8 cellular contexts compared by ENCODE assay signal in the genomic region with DNA sequence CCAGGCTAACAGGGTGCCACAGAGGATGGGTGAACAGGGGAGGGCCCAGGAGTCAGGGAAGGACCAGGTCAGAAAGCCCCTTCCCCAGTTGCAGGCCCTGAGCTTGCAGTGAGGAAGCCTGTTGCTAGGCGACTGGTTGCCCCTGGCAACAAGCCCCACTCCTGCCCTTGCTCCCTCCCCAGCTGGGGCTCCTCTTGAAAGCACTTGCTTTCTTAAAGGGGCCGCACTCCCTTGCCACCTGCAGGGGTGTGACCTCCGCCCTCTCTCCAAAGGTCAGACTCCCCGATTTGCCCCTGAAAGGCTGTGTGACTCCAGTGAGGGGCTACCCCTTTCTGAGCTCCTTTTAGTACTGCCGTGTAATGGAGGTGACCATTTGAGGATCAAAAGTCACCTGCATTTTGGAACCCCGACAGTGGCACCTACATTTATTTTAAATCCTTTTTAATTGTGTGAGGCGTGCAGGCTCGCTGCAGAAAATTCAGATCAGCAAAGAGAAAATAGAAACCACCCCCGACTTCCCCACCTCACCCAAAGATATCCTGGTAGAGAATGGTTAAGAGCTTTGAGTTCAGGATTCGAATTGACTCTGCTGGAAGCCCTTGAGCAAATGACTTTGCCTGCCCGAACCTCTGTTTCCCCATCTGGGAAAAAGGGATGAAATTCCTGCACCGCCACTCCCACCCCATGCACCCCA. TPM values are rescaled to one million over a fixed set of nuclear protein-coding genes. Genes with fewer than 3 reads are reported as not detected.
DNase-seq lines count a peak whose midpoint lies in the region; ATAC-seq and TF ChIP-seq lines count a peak whose summit lies in the region.

No MANE protein-coding gene starts in this region.

- H3K27me3 ChIP-seq in Caco-2 (replicated peaks; ENCODE audit: control insufficient read depth, insufficient read depth, low read length) (no peaks in the 10 kb centered on the region), HCT116 (ENCODE audit: insufficient read depth, low read length) (no peaks in the 10 kb centered on the region)
- H3K27me3 ChIP-seq in effector memory CD4-positive, alpha-beta T cell (replicated peaks; ENCODE audit: control insufficient read depth, insufficient read depth, low read length, poor library complexity, severe bottlenecking) = no peaks in the 10 kb centered on the region

- H3K27ac ChIP-seq in HCT116 (ENCODE audit: low read depth, low read length) = no peak overlapping the region
- H3K27ac ChIP-seq in effector memory CD4-positive, alpha-beta T cell (ENCODE audit: insufficient read depth, low read length, poor library complexity, severe bottlenecking) = peak overlapping the region; percentile 34

- no peak overlapping the region for H3K9ac ChIP-seq in HCT116 (ENCODE audit: low read length)

- peak; percentile 41; the same call in 1 of the 2 replicates for ATAC-seq in HCT116
- no peak for ATAC-seq in HG03460 (IDR thresholded peaks at IDR 0.05; ENCODE audit: unreplicated experiment)
- ATAC-seq in HG02588 (IDR thresholded peaks at IDR 0.05; ENCODE audit: unreplicated experiment) = no peak
- no peak for ATAC-seq in HG02852 (IDR thresholded peaks at IDR 0.05; ENCODE audit: unreplicated experiment)

- POLR2A ChIA-PET in Caco-2 (lab: Charles Lee) (no interaction called here), HCT116 (lab: Charles Lee) (no interaction called here)

- no peak overlapping the region for H3K4me3 Mint-ChIP-seq in Caco-2 (ENCODE audit: unreplicated experiment)

- H4K20me1 ChIP-seq in HCT116 (ENCODE audit: insufficient read depth) = no peaks in the 10 kb centered on the region

- TF ChIP-seq POLR2A in HCT116 (IDR thresholded peaks at IDR 0.05; ENCODE audit: borderline replicate concordance, extremely low read depth, insufficient read depth, insufficient read length) = no peak

- no peak overlapping the region for H3K4me2 ChIP-seq in HCT116 (ENCODE audit: low read length)

- intact Hi-C loops in Caco-2 (cut with micrococcal nuclease; ENCODE audit: unreplicated experiment) (loop anchor here (10.0 kb wide), 1 partner anchor 151 kb away; no protein-coding TSS in a partner anchor), HCT116 (cut with micrococcal nuclease) (no loop called here)

- H3K4me1 Mint-ChIP-seq in Caco-2 (ENCODE audit: low read depth, unreplicated experiment) = no peaks in the 10 kb centered on the region

- H3K36me3 Mint-ChIP-seq in Caco-2 (ENCODE audit: insufficient read depth, unreplicated experiment) = no peaks in the 10 kb centered on the region

- H2AFZ ChIP-seq in HCT116 (ENCODE audit: low read depth, low read length, poor library complexity, severe bottlenecking) = no peak overlapping the region

- no peaks in the 10 kb centered on the region for H3K9me3 Mint-ChIP-seq in Caco-2 (ENCODE audit: unreplicated experiment)

- H3K9me2 ChIP-seq in HCT116 (ENCODE audit: insufficient read depth) = no peaks in the 10 kb centered on the region

- H3K4me1 ChIP-seq in Caco-2 (no peaks in the 10 kb centered on the region), HCT116 (ENCODE audit: control insufficient read depth in 1 of 2, insufficient read depth in 2 of 2, low read length in 2 of 2) (peaks cover 12 to 36% of the 10 kb centered on the region in 2 experiments)
- peaks cover 30% of the 10 kb centered on the region for H3K4me1 ChIP-seq in effector memory CD4-positive, alpha-beta T cell (ENCODE audit: control insufficient read depth, insufficient read depth, low read length, poor library complexity, severe bottlenecking)

- no peak for TF ChIP-seq CTCF in Caco-2 (IDR thresholded peaks at IDR 0.05; ENCODE audit: insufficient read depth in 1 of 2, low read depth in 1 of 2, low read length in 1 of 2, severe bottlenecking in 1 of 2, unreplicated experiment in 1 of 2)
- TF ChIP-seq CTCF in HCT116 (IDR thresholded peaks at IDR 0.05 in 2 of 3, conservative IDR thresholded peaks at IDR 0.05 in 1 of 3; ENCODE audit: borderline replicate concordance in 1 of 3, insufficient read depth in 1 of 3, low read depth in 2 of 3, low read length in 2 of 3) = no peak

- BruUV-seq in Caco-2 (replicated peaks; lab: Mats Ljungman, UMichigan) (no TSS peak), HCT116 (replicated peaks; lab: Mats Ljungman, UMichigan) (no TSS peak)

- peaks cover 3% of the 10 kb centered on the region for H3K27me3 Mint-ChIP-seq in Caco-2 (ENCODE audit: insufficient read depth, unreplicated experiment)

- CTCF ChIA-PET in Caco-2 (lab: Charles Lee) (interaction anchor here (2.6 kb wide), 1 partner anchor 11 kb away, joined by 11 read pairs; no protein-coding TSS in a partner anchor), HCT116 (lab: Charles Lee) (interaction anchor here (1.8 kb wide), 1 partner anchor 10 kb away, joined by 6 read pairs; no protein-coding TSS in a partner anchor)

- RAD21 ChIA-PET in HCT116 (lab: Charles Lee; ENCODE audit: low non-redundant PET in 1 of 2, low total read pairs in 2 of 2, uncharacterized antibody in 2 of 2, unreplicated experiment in 2 of 2) = no interaction called here

- H3K4me3 ChIP-seq in Caco-2 (ENCODE audit: low read depth, low read length) (no peak overlapping the region), HCT116 (replicated peaks in 1 of 2; ENCODE audit: low read depth in 1 of 2, low read length in 2 of 2) (no peak overlapping the region)
- H3K4me3 ChIP-seq in effector memory CD4-positive, alpha-beta T cell (ENCODE audit: insufficient read depth, low read depth, low read length, poor library complexity, severe bottlenecking) = no peak overlapping the region

- TF ChIP-seq RAD21 in HCT116 (IDR thresholded peaks at IDR 0.05; ENCODE audit: low read depth) = no peak

- H3K27ac Mint-ChIP-seq in Caco-2 (ENCODE audit: unreplicated experiment) = no peak overlapping the region

- H3K36me3 ChIP-seq in Caco-2 (ENCODE audit: control insufficient read depth, insufficient read depth, low read length) = no peaks in the 10 kb centered on the region
- no peaks in the 10 kb centered on the region for H3K36me3 ChIP-seq in HCT116 (ENCODE audit: control insufficient read depth in 1 of 2, insufficient read depth in 2 of 2, low read length in 2 of 2)
- H3K36me3 ChIP-seq in effector memory CD4-positive, alpha-beta T cell (ENCODE audit: control insufficient read depth, insufficient read depth, low read length) = peaks cover 37% of the 10 kb centered on the region

- DNase-seq in Caco-2 (peak; percentile 48 to 57), HCT116 (ENCODE audit: low read depth, low spot score) (no peak), RPMI7951 (ENCODE audit: low read depth) (peak; percentile 43)
- DNase-seq in effector memory CD4-positive, alpha-beta T cell = peak in 1 of 3 donors; percentile 26
- DNase-seq in stimulated activated CD4-positive, alpha-beta T cell treated with anti-CD3 and anti-CD28 coated beads, Interleukin-1b, Interleukin-23, amount 100 ng/mL, for 48 hours = peak; percentile 33

- H3K9me3 ChIP-seq in Caco-2 = no peaks in the 10 kb centered on the region
- no peaks in the 10 kb centered on the region for H3K9me3 ChIP-seq in HCT116 (ENCODE audit: control insufficient read depth in 1 of 2, insufficient read depth in 1 of 2, low read depth in 1 of 2, low read length in 2 of 2)
- no peaks in the 10 kb centered on the region for H3K9me3 ChIP-seq in effector memory CD4-positive, alpha-beta T cell (ENCODE audit: control insufficient read depth, low read length)

- H3K79me2 ChIP-seq in HCT116 (ENCODE audit: insufficient read depth, low read length) = no peaks in the 10 kb centered on the region

TF ChIP-seq in HCT116, 20 proteins besides CTCF, POLR2A, EP300 and RAD21 (continues in another document):
- TF ChIP-seq MAX (IDR thresholded peaks at IDR 0.05) (no peak), EZH2 (IDR thresholded peaks at IDR 0.05) (no peak), EGR1 (IDR thresholded peaks at IDR 0.05; ENCODE audit: low read depth) (no peak), TCF7L2 (IDR thresholded peaks at IDR 0.05; ENCODE audit: borderline replicate concordance, extremely low read depth, insufficient read depth, insufficient read length) (no peak), ATF3 (IDR thresholded peaks at IDR 0.05) (no peak), EZH2phosphoT487 (IDR thresholded peaks at IDR 0.05; ENCODE audit: borderline replicate concordance) (no peak), CEBPB (IDR thresholded peaks at IDR 0.05; ENCODE audit: low read depth) (no peak), JUND (IDR thresholded peaks at IDR 0.05) (no peak), POLR2AphosphoS5 (IDR thresholded peaks at IDR 0.05; ENCODE audit: low read depth, low read length) (no peak), FOSL1 (IDR thresholded peaks at IDR 0.05; ENCODE audit: low read depth) (no peak), ZBTB33 (IDR thresholded peaks at IDR 0.05; ENCODE audit: extremely low read depth, insufficient replicate concordance, low read length) (no peak)

RNA-seq across cellular contexts. Expression of gene FCHO1, which starts 4.8 kb away (rescaled TPM):
- 0.35 and 0.39 TPM in 2 replicates for total RNA-seq in Caco-2 (2022)
- 28.1 TPM for total RNA-seq in HCT116 (2021; ENCODE audit: unreplicated experiment)
- polyA plus RNA-seq in HCT116 (2012) = 36.8 and 37.2 TPM in 2 replicates
- total RNA-seq in RPMI7951 (2014; rRNA removed; shearing (Covaris generic)) = 0.60 and 2.5 TPM in 2 replicates

RNA-seq across cellular contexts. Expression of gene MAP1S, which starts 36.8 kb away (rescaled TPM):
- total RNA-seq in Caco-2 (2022) = 51.4 and 58.2 TPM in 2 replicates
- total RNA-seq in HCT116 (2021; ENCODE audit: unreplicated experiment) = 80.8 TPM
- polyA plus RNA-seq in HCT116 (2012) = 81.9 and 125 TPM in 2 replicates
- total RNA-seq in RPMI7951 (2014; rRNA removed; shearing (Covaris generic)) = 9.6 and 10.0 TPM in 2 replicates

RNA-seq across cellular contexts. Expression of gene B3GNT3, which starts 38.8 kb away (rescaled TPM):
- total RNA-seq in Caco-2 (2022) (2.8 and 4.6 TPM in 2 replicates), HCT116 (2021; ENCODE audit: unreplicated experiment) (22.2 TPM)
- 30.3 and 34.5 TPM in 2 replicates for polyA plus RNA-seq in HCT116 (2012)
- total RNA-seq in RPMI7951 (2014; rRNA removed; shearing (Covaris generic)) = 0.10 and 0.12 TPM in 2 replicates
